In genomic region chr2:231546014-231546413, GRCh38 we compare ENCODE assay signal across 11 cellular contexts. TPM values are rescaled to one million over a fixed set of nuclear protein-coding genes. Genes with fewer than 3 reads are reported as not detected.
DNase-seq lines count a peak whose midpoint lies in the region; ATAC-seq and TF ChIP-seq lines count a peak whose summit lies in the region.
"Had no signal": no experiment of that assay in that cellular context is flagged by ENCODE, and none has a peak within 500 bp of the region (broad histone marks: within the 10 kb centered on the region; RNA-seq: fewer than 3 reads in every experiment).

No MANE protein-coding gene starts in this region.

- no peak overlapping the region for H3K18ac ChIP-seq in neuronal stem cell (ENCODE audit: low read length)

- H4K8ac ChIP-seq in neuronal stem cell (ENCODE audit: low read depth, low read length): no peak overlapping the region

- H3K27me3 ChIP-seq in DOHH2 (ENCODE audit: control insufficient read depth, low read length): no peaks in the 10 kb centered on the region
- H3K27me3 ChIP-seq in neuronal stem cell (ENCODE audit: control insufficient read depth in 3 of 3, insufficient read depth in 3 of 3, low read depth in 1 of 3, low read length in 3 of 3): peaks cover 0 to 3% (median 0%) of the 10 kb centered on the region in 3 experiments
- H3K27me3 ChIP-seq in breast epithelium: no peaks in the 10 kb centered on the region
- H3K27me3 ChIP-seq: esophagus muscularis mucosa, testis had no signal

- ATAC-seq in HG03196 (IDR thresholded peaks at IDR 0.05; ENCODE audit: unreplicated experiment): peak; percentile 3

- peak overlapping the region; percentile 99 for H3K27ac Mint-ChIP-seq in activated T-helper 2 cell treated with anti-CD3 and anti-CD28 coated beads, Interferon-gamma antibody, Interleukin-2, Interleukin-4, amounts not matched to agents 10 μg/mL and 5 μg/mL and 100 μg/mL, durations not matched to agents 14 hours and 24 hours and 36 hours

- peaks cover 40% of the 10 kb centered on the region for H3K4me1 Mint-ChIP-seq in activated T-helper 2 cell treated with anti-CD3 and anti-CD28 coated beads, Interferon-gamma antibody, Interleukin-2, Interleukin-4, amounts not matched to agents 10 μg/mL and 5 μg/mL and 100 μg/mL, durations not matched to agents 14 hours and 24 hours and 36 hours (ENCODE audit: low read depth)

- no peaks in the 10 kb centered on the region for H3K79me1 ChIP-seq in neuronal stem cell (ENCODE audit: low read depth, low read length)

- no peaks in the 10 kb centered on the region for H4K20me1 ChIP-seq in DOHH2 (ENCODE audit: control insufficient read depth, insufficient read depth, low read depth, low read length)

- H3K9me3 ChIP-seq in DOHH2 (ENCODE audit: control insufficient read depth, insufficient read depth, low read length) (peaks cover 4% of the 10 kb centered on the region; the same call in 1 of the 2 replicates), neuronal stem cell (replicated peaks in 1 of 2; ENCODE audit: control insufficient read depth in 2 of 2, insufficient read depth in 1 of 2, low read depth in 1 of 2, low read length in 2 of 2) (peaks cover 2 to 12% of the 10 kb centered on the region in 2 donors), breast epithelium (peaks cover 5 to 10% of the 10 kb centered on the region in 2 donors)
- H3K9me3 ChIP-seq: testis had no signal

- H3K4me2 ChIP-seq in DOHH2 (ENCODE audit: low read length): peak overlapping the region; percentile 67
- no peak overlapping the region for H3K4me2 ChIP-seq in neuronal stem cell (ENCODE audit: insufficient read depth, low read length, poor library complexity, severe bottlenecking)

- no peak overlapping the region for H3K9ac ChIP-seq in neuronal stem cell (ENCODE audit: low read depth, low read length, poor library complexity)

- intact Hi-C loops in activated T-helper 2 cell treated with anti-CD3 and anti-CD28 coated beads, Interferon-gamma antibody, Interleukin-2, Interleukin-4, amounts not matched to agents 10 μg/mL and 5 μg/mL and 100 μg/mL, durations not matched to agents 14 hours and 24 hours and 36 hours (cut with micrococcal nuclease): no loop called here
- intact Hi-C loops in breast epithelium (cut with DNase I; ENCODE audit: low total_unique reads): no loop called here

- no peak overlapping the region for H4K91ac ChIP-seq in neuronal stem cell (ENCODE audit: low read depth, low read length, poor library complexity)

- no peak overlapping the region for H2AK5ac ChIP-seq in neuronal stem cell (ENCODE audit: low read depth, low read length)

- no peaks in the 10 kb centered on the region for H3K36me3 ChIP-seq in DOHH2 (ENCODE audit: control insufficient read depth, low read length)
- no peaks in the 10 kb centered on the region for H3K36me3 ChIP-seq in neuronal stem cell (replicated peaks in 1 of 2; ENCODE audit: control insufficient read depth in 2 of 2, insufficient read depth in 2 of 2, low read length in 2 of 2)
- H3K36me3 ChIP-seq in breast epithelium: no peaks in the 10 kb centered on the region
- H3K36me3 ChIP-seq: esophagus muscularis mucosa had no signal

- H3K4me1 ChIP-seq in DOHH2 (ENCODE audit: control insufficient read depth, low read length) (peaks cover 19% of the 10 kb centered on the region), neuronal stem cell (ENCODE audit: control insufficient read depth in 2 of 2, insufficient read depth in 1 of 2, low read depth in 1 of 2, low read length in 2 of 2) (no peaks in the 10 kb centered on the region), breast epithelium (no peaks in the 10 kb centered on the region)

- no peaks in the 10 kb centered on the region for H3K79me2 ChIP-seq in DOHH2 (ENCODE audit: control insufficient read depth, low read length)

- H3K4me3 ChIP-seq in DOHH2 (ENCODE audit: low read length) (peak overlapping the region; percentile 44), neuronal stem cell (ENCODE audit: low read length in 2 of 2) (no peak overlapping the region), breast epithelium (no peak overlapping the region)
- H3K4me3 ChIP-seq: esophagus muscularis mucosa, testis had no signal

- no peak for DNase-seq in activated T-helper 2 cell treated with anti-CD3 and anti-CD28 coated beads, Interferon-gamma antibody, Interleukin-2, Interleukin-4, amounts not matched to agents 10 μg/mL and 5 μg/mL and 100 μg/mL, durations not matched to agents 14 hours and 24 hours and 36 hours (ENCODE audit: low spot score)
- no peak for DNase-seq in neuronal stem cell (ENCODE audit: low spot score)
- DNase-seq in NCI-H774 (lab: John Stamatoyannopoulos, UW): no peak
- no peak for DNase-seq in breast epithelium (ENCODE audit: low spot score in 2 of 2)
- DNase-seq in NK-92 (lab: John Stamatoyannopoulos, UW; ENCODE audit: unreplicated experiment): no peak
- DNase-seq: NCI-H187 treated with DMSO at 0.1 percent for 48 hours, testis had no signal

- H3K23ac ChIP-seq in neuronal stem cell (ENCODE audit: low read depth, low read length, poor library complexity): no peak overlapping the region

- no peak overlapping the region for H2BK15ac ChIP-seq in neuronal stem cell (ENCODE audit: low read length)

- H3K9me3 Mint-ChIP-seq in activated T-helper 2 cell treated with anti-CD3 and anti-CD28 coated beads, Interferon-gamma antibody, Interleukin-2, Interleukin-4, amounts not matched to agents 10 μg/mL and 5 μg/mL and 100 μg/mL, durations not matched to agents 14 hours and 24 hours and 36 hours: peaks cover 26% of the 10 kb centered on the region

- no peak overlapping the region for H3K4ac ChIP-seq in neuronal stem cell (ENCODE audit: low read length)

- TF ChIP-seq CTCF in DOHH2 (IDR thresholded peaks at IDR 0.05; ENCODE audit: low read depth, low read length, poor library complexity, severe bottlenecking) (no peak), breast epithelium (IDR thresholded peaks at IDR 0.05) (no peak)

- no peak for TF ChIP-seq POLR2A in breast epithelium (IDR thresholded peaks at IDR 0.05)

- H2BK5ac ChIP-seq in neuronal stem cell (ENCODE audit: low read length): no peak overlapping the region

- H3K27ac ChIP-seq in DOHH2 (ENCODE audit: low read depth, low read length) (peak overlapping the region; percentile 47), neuronal stem cell (replicated peaks; ENCODE audit: low read length) (no peak overlapping the region), breast epithelium (peak overlapping the region in 1 of 2 donors; percentile 78)

- H3K27me3 Mint-ChIP-seq in activated T-helper 2 cell treated with anti-CD3 and anti-CD28 coated beads, Interferon-gamma antibody, Interleukin-2, Interleukin-4, amounts not matched to agents 10 μg/mL and 5 μg/mL and 100 μg/mL, durations not matched to agents 14 hours and 24 hours and 36 hours (ENCODE audit: low read depth): peaks cover 8% of the 10 kb centered on the region

- H3K36me3 Mint-ChIP-seq in activated T-helper 2 cell treated with anti-CD3 and anti-CD28 coated beads, Interferon-gamma antibody, Interleukin-2, Interleukin-4, amounts not matched to agents 10 μg/mL and 5 μg/mL and 100 μg/mL, durations not matched to agents 14 hours and 24 hours and 36 hours (ENCODE audit: low read depth): peaks cover 33% of the 10 kb centered on the region

- H2AFZ ChIP-seq in neuronal stem cell (ENCODE audit: low read length): peak overlapping the region; percentile 74

- H2BK12ac ChIP-seq in neuronal stem cell (ENCODE audit: low read length): no peak overlapping the region

- no CpG with 5 or more reads among the region's 8 CpGs for WGBS in neuronal stem cell (ENCODE audit: extremely low coverage in 2 of 2, insufficient read length in 2 of 2, insufficient replicate concordance in 1 of 2), 2 donors

- no peak overlapping the region for H3K14ac ChIP-seq in neuronal stem cell (ENCODE audit: low read length)

- H3K4me3 Mint-ChIP-seq in activated T-helper 2 cell treated with anti-CD3 and anti-CD28 coated beads, Interferon-gamma antibody, Interleukin-2, Interleukin-4, amounts not matched to agents 10 μg/mL and 5 μg/mL and 100 μg/mL, durations not matched to agents 14 hours and 24 hours and 36 hours (ENCODE audit: low read depth): peak overlapping the region; percentile 78
- H3K4me3 Mint-ChIP-seq: activated naive CD4-positive, alpha-beta T cell treated with anti-CD3 and anti-CD28 coated beads for 36 hours had no signal

- H2BK120ac ChIP-seq in neuronal stem cell (ENCODE audit: low read depth, low read length): no peak overlapping the region

- no peaks in the 10 kb centered on the region for H3K9me2 ChIP-seq in DOHH2 (replicated peaks; ENCODE audit: control insufficient read depth, low read length)

- H3F3A ChIP-seq in DOHH2 (ENCODE audit: control insufficient read depth, insufficient read depth): no peaks in the 10 kb centered on the region

RNA-seq across cellular contexts. Expression of gene NMUR1, which starts 15.8 kb away (rescaled TPM):
- total RNA-seq in activated T-helper 2 cell treated with anti-CD3 and anti-CD28 coated beads, Interferon-gamma antibody, Interleukin-2, Interleukin-4, amounts not matched to agents 10 μg/mL and 5 μg/mL and 100 μg/mL, durations not matched to agents 14 hours and 24 hours and 36 hours: 0.16 and 0.28 TPM in 2 replicates
- 0.28 TPM for polyA plus RNA-seq in neuronal stem cell (2013, experiment 1 of 2)
- polyA plus RNA-seq in neuronal stem cell (2013, experiment 2 of 2): 0.29 TPM
- 1 to 10 TPM in 1 of 3 donors, under 1 TPM in 1, not detected in 1; under 0.01 to 3.8 TPM for total RNA-seq in breast epithelium
- total RNA-seq: activated naive CD4-positive, alpha-beta T cell treated with anti-CD3 and anti-CD28 coated beads for 36 hours had no signal

RNA-seq across cellular contexts. Expression of gene TEX44, which starts 46.6 kb away (rescaled TPM):
- total RNA-seq in activated T-helper 2 cell treated with anti-CD3 and anti-CD28 coated beads, Interferon-gamma antibody, Interleukin-2, Interleukin-4, amounts not matched to agents 10 μg/mL and 5 μg/mL and 100 μg/mL, durations not matched to agents 14 hours and 24 hours and 36 hours: not detected in 2 replicates
- polyA plus RNA-seq in neuronal stem cell (2013, experiment 1 of 2): not detected
- polyA plus RNA-seq in neuronal stem cell (2013, experiment 2 of 2): not detected
- not detected for total RNA-seq in breast epithelium
- total RNA-seq: activated naive CD4-positive, alpha-beta T cell treated with anti-CD3 and anti-CD28 coated beads for 36 hours; esophagus muscularis mucosa had no signal
